In the genomic region with DNA sequence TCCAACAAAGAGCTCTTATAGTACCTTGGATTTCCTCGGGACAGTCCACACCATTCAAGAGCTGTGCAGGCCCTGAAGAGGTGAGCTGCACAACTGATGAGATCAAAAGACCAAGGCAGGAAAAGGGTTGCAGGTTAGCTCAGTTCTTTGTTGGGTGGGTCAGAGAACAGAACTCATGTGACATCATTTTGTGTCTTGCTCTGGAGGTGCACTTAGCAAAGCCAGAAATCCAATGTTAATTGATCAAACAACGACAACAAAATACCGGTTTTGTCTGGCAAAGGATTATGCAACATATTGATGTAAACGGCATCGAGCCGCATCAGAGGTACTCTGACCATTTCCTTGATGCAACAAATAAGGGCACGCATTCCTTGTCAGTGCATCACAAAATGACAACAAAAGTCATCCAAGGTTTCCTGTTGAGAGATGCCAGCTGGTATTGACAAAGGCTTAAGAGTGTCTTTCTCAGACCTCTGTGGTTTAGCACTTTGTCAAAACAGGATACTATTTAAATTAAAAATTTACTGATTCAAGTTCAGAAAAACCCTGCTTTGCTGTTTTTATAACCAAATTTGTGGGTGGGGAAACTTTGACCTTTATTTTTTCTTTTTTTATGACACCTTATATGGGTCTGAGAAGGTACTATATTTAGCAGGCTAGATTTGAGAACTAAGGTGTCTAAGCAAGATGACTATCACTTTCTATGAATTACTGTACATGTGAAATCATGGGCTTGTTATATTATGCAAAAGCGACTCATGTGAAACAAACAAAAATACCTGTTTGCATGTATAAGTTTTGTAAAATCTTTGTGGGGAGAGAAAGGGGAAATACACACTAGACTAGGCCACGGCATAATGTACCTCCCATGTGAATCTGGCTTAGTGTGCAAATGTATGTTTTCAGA, we compare ENCODE assay signal across 10 cellular contexts.
DNase-seq lines count a peak whose midpoint lies in the region; ATAC-seq, FAIRE-seq and TF ChIP-seq lines count a peak whose summit lies in the region.
"Had no signal": no experiment of that assay in that cellular context is flagged by ENCODE, and none has a peak within 500 bp of the region (broad histone marks: within the 10 kb centered on the region; RNA-seq: fewer than 3 reads in every experiment).

No MANE protein-coding gene starts in this region.

- ATAC-seq in GM18868 (IDR thresholded peaks at IDR 0.05; ENCODE audit: unreplicated experiment) (peak; percentile 90), HG02759 (IDR thresholded peaks at IDR 0.05; ENCODE audit: unreplicated experiment) (peak; percentile 88)
- ATAC-seq: Panc1 had no signal

- DNase-seq in T follicular helper cell (ENCODE audit: low read depth) (peak; percentile 64), fibroblast of villous mesenchyme (ENCODE audit: low read depth) (peak; percentile 55), cerebellar cortex (ENCODE audit: low spot score) (no peak), kidney (no peak), GDM1 (lab: John Stamatoyannopoulos, UW) (no peak)
- DNase-seq in NK-92 treated with Interleukin-12 subunit alpha and Interleukin-12 subunit beta, amount 100 ng/mL, for 24 hours (lab: John Stamatoyannopoulos, UW), result no peak

- peaks cover 0 to 5% of the 10 kb centered on the region in 2 donors for H3K4me1 ChIP-seq in kidney (ENCODE audit: control insufficient read depth in 1 of 2, insufficient read depth in 1 of 2, low read depth in 1 of 2, low read length in 2 of 2)

- no peak overlapping the region for H3K27ac ChIP-seq in kidney (ENCODE audit: low read depth in 2 of 2, low read length in 2 of 2)

- FAIRE-seq in kidney (lab: Jason Lieb, UNC), result no peak

- H3K9ac ChIP-seq in kidney (ENCODE audit: low read length in 2 of 2), result no peak overlapping the region

- H3K4me3 ChIP-seq in fibroblast of villous mesenchyme (ENCODE audit: low read depth, low read length), result no peak overlapping the region
- H3K4me3 ChIP-seq in kidney (ENCODE audit: low read length in 2 of 2), result no peak overlapping the region
- H3K4me3 ChIP-seq: lung had no signal

- intact Hi-C loops in kidney (cut with DNase I), result no loop called here

- no peaks in the 10 kb centered on the region for H3K9me3 ChIP-seq in kidney (ENCODE audit: control insufficient read depth in 1 of 2, low read length in 2 of 2)

- TF ChIP-seq CTCF in fibroblast of villous mesenchyme (IDR thresholded peaks at IDR 0.05; ENCODE audit: insufficient read depth, low read depth, low read length) (no peak), kidney (IDR thresholded peaks at IDR 0.05; ENCODE audit: borderline replicate concordance, extremely low read depth, insufficient read depth) (no peak)

- no peaks in the 10 kb centered on the region for H3K36me3 ChIP-seq in kidney (ENCODE audit: control insufficient read depth in 1 of 2, insufficient read depth in 2 of 2, low read length in 2 of 2)

Comparison
In these comparisons a context has a peak if more than half of its experiments do, and no peak if none do; other contexts are left out.
1. DNase-seq: peak in T follicular helper cell (single experiment) and fibroblast of villous mesenchyme (single experiment); none in NK-92 treated with Interleukin-12 subunit alpha and Interleukin-12 subunit beta, amount 100 ng/mL, for 24 hours (single experiment), cerebellar cortex (single experiment), kidney (single experiment) and GDM1 (single experiment).